In genomic region chr3:106528932-106529331, GRCh38 we compare ENCODE assay signal across 1 cellular context.
TF ChIP-seq lines count a peak whose summit lies in the region.

No MANE protein-coding gene starts in this region.

TF ChIP-seq in GM12878, 131 proteins besides CTCF, POLR2A, EP300 and RAD21 (continued from another document):
- TF ChIP-seq, protein P1, sequence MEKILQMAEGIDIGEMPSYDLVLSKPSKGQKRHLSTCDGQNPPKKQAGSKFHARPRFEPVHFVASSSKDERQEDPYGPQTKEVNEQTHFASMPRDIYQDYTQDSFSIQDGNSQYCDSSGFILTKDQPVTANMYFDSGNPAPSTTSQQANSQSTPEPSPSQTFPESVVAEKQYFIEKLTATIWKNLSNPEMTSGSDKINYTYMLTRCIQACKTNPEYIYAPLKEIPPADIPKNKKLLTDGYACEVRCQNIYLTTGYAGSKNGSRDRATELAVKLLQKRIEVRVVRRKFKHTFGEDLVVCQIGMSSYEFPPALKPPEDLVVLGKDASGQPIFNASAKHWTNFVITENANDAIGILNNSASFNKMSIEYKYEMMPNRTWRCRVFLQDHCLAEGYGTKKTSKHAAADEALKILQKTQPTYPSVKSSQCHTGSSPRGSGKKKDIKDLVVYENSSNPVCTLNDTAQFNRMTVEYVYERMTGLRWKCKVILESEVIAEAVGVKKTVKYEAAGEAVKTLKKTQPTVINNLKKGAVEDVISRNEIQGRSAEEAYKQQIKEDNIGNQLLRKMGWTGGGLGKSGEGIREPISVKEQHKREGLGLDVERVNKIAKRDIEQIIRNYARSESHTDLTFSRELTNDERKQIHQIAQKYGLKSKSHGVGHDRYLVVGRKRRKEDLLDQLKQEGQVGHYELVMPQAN (conservative IDR thresholded peaks at IDR 0.05): no peak
